ENCODE assay signal across 19 cellular contexts in genomic region chr2:207929923-207930322, GRCh38.
DNase-seq lines count a peak whose midpoint lies in the region; ATAC-seq and TF ChIP-seq lines count a peak whose summit lies in the region.
"Had no signal": no experiment of that assay in that cellular context is flagged by ENCODE, and none has a peak within 500 bp of the region (broad histone marks: within the 10 kb centered on the region; RNA-seq: fewer than 3 reads in every experiment).

No MANE protein-coding gene starts in this region.

- no peak overlapping the region for H3K4me3 ChIP-seq in liver (ENCODE audit: low read depth in 1 of 3, low read length in 3 of 3)
- H3K4me3 ChIP-seq in prostate gland = no peak overlapping the region
- no peak overlapping the region for H3K4me3 ChIP-seq in mesenchymal stem cell (ENCODE audit: insufficient read depth in 1 of 2, low read depth in 1 of 2, low read length in 2 of 2)

- ATAC-seq in HG03196 (IDR thresholded peaks at IDR 0.05; ENCODE audit: unreplicated experiment) (no peak), HG02588 (IDR thresholded peaks at IDR 0.05; ENCODE audit: unreplicated experiment) (no peak)
- ATAC-seq in activated T-helper 17 cell treated with anti-CD3 and anti-CD28 coated beads, Interleukin-2, amount 50 U/mL, for 72 hours (replicated peaks) = no peak

- H2AFZ ChIP-seq in mesenchymal stem cell (ENCODE audit: low read depth, low read length) = no peak overlapping the region

- WGBS in liver = 58% methylated on average over 3 of the region's 3 CpGs
- WGBS in prostate gland = 32% methylated on average over 3 of the region's 3 CpGs
- 95% methylated on average over 2 of the region's 3 CpGs for WGBS in mesenchymal stem cell

- no peak overlapping the region for H3K23ac ChIP-seq in mesenchymal stem cell (ENCODE audit: low read length in 2 of 2)

- H3K9me3 ChIP-seq in liver (ENCODE audit: control insufficient read depth in 4 of 4, low read length in 3 of 4) (no peaks in the 10 kb centered on the region), prostate gland (no peaks in the 10 kb centered on the region), mesenchymal stem cell (ENCODE audit: control insufficient read depth, low read length) (no peaks in the 10 kb centered on the region)
- H3K9me3 ChIP-seq: SK-N-SH had no signal

- H3K18ac ChIP-seq in mesenchymal stem cell (ENCODE audit: low read depth in 1 of 2, low read length in 2 of 2) = no peak overlapping the region

- H4K8ac ChIP-seq in mesenchymal stem cell (ENCODE audit: low read length) = no peak overlapping the region

- intact Hi-C loops in prostate gland (cut with DNase I) = no loop called here

- H3K79me1 ChIP-seq in mesenchymal stem cell (replicated peaks; ENCODE audit: low read length, poor library complexity, severe bottlenecking) = no peaks in the 10 kb centered on the region

- DNase-seq in NCI-H510A treated with DMSO at 0.1 percent for 48 hours (lab: John Stamatoyannopoulos, UW) (peak; percentile 33), NCI-H510A (lab: John Stamatoyannopoulos, UW) (no peak), prostate gland (ENCODE audit: low spot score) (peak; percentile 22), mesenchymal stem cell (no peak)
- DNase-seq: 8988T; ACHN; Calu3; MM.1S; NCI-H2029; NCI-H446 treated with DMSO at 0.1 percent for 48 hours; NK-92 treated with Interleukin-12 subunit alpha and Interleukin-12 subunit beta, amount 100 ng/mL, for 24 hours; PC-3; SK-N-SH had no signal

- no peak overlapping the region for H3K14ac ChIP-seq in mesenchymal stem cell (ENCODE audit: low read length in 2 of 2)

- H3K36me3 ChIP-seq in liver (ENCODE audit: control insufficient read depth in 4 of 4, insufficient read depth in 3 of 4, low read depth in 1 of 4, low read length in 3 of 4) = peaks cover 0 to 3% (median under 1%) of the 10 kb centered on the region in 4 donors
- no peaks in the 10 kb centered on the region for H3K36me3 ChIP-seq in prostate gland
- peaks cover 0 to 5% of the 10 kb centered on the region in 2 experiments for H3K36me3 ChIP-seq in mesenchymal stem cell (ENCODE audit: control insufficient read depth in 1 of 2, insufficient read depth in 2 of 2, low read depth in 1 of 2, low read length in 2 of 2)

- no peak for TF ChIP-seq CTCF in liver (IDR thresholded peaks at IDR 0.05; ENCODE audit: low read depth, low read length, missing input control)
- TF ChIP-seq CTCF in prostate gland (IDR thresholded peaks at IDR 0.05) = no peak

- no peak overlapping the region for H2BK15ac ChIP-seq in mesenchymal stem cell (ENCODE audit: low read depth, poor library complexity, severe bottlenecking)

- H3K4me2 ChIP-seq in mesenchymal stem cell (ENCODE audit: low read length, poor library complexity, severe bottlenecking) = no peak overlapping the region
- H3K4me2 ChIP-seq: KMS-11, SK-N-SH had no signal

- no peak overlapping the region for H4K91ac ChIP-seq in mesenchymal stem cell (ENCODE audit: low read length)

- H3K27ac Mint-ChIP-seq in activated T-helper 17 cell treated with anti-CD3 and anti-CD28 coated beads, Interleukin-2, amount 50 U/mL, for 72 hours = no peak overlapping the region
- H3K27ac Mint-ChIP-seq: IgD-negative memory B cell had no signal

- H3K4ac ChIP-seq in mesenchymal stem cell (ENCODE audit: low read depth in 1 of 2, low read length in 2 of 2) = no peak overlapping the region

- no peaks in the 10 kb centered on the region for H3K27me3 Mint-ChIP-seq in activated T-helper 17 cell treated with anti-CD3 and anti-CD28 coated beads, Interleukin-2, amount 50 U/mL, for 72 hours
- H3K27me3 Mint-ChIP-seq: IgD-negative memory B cell had no signal

- TF ChIP-seq RAD21 in liver (IDR thresholded peaks at IDR 0.05) = peak in 1 of 2 donors; percentile 19

- H3K4me1 ChIP-seq in liver (ENCODE audit: control insufficient read depth in 4 of 4, insufficient read depth in 4 of 4, low read length in 3 of 4) = peaks cover 7 to 22% (median 13%) of the 10 kb centered on the region in 4 donors
- H3K4me1 ChIP-seq in prostate gland (replicated peaks) = peaks cover 14% of the 10 kb centered on the region
- H3K4me1 ChIP-seq in mesenchymal stem cell (ENCODE audit: control insufficient read depth, insufficient read depth, low read depth, low read length) = peaks cover 2% of the 10 kb centered on the region

- H3K27me3 ChIP-seq in liver (ENCODE audit: control insufficient read depth in 4 of 4, insufficient read depth in 4 of 4, low read length in 3 of 4) = no peaks in the 10 kb centered on the region
- no peaks in the 10 kb centered on the region for H3K27me3 ChIP-seq in prostate gland (replicated peaks; ENCODE audit: insufficient read depth)
- H3K27me3 ChIP-seq in mesenchymal stem cell (ENCODE audit: control insufficient read depth in 1 of 2, insufficient read depth in 1 of 2, low read length in 2 of 2) = no peaks in the 10 kb centered on the region

- no peak overlapping the region for H2BK120ac ChIP-seq in mesenchymal stem cell (ENCODE audit: low read depth, low read length)

- peak overlapping the region in 1 of 2 donors; percentile 46 for H3K9ac ChIP-seq in liver (ENCODE audit: low read depth in 1 of 2, low read length in 2 of 2)
- no peak overlapping the region for H3K9ac ChIP-seq in mesenchymal stem cell (ENCODE audit: low read length)
- H3K9ac ChIP-seq: KMS-11, SK-N-SH had no signal

- H3K36me3 Mint-ChIP-seq in activated T-helper 17 cell treated with anti-CD3 and anti-CD28 coated beads, Interleukin-2, amount 50 U/mL, for 72 hours (ENCODE audit: low read depth) = peaks cover 38% of the 10 kb centered on the region

- H3K4me3 Mint-ChIP-seq in activated T-helper 17 cell treated with anti-CD3 and anti-CD28 coated beads, Interleukin-2, amount 50 U/mL, for 72 hours = no peak overlapping the region
- H3K4me3 Mint-ChIP-seq: IgD-negative memory B cell had no signal

- H2BK5ac ChIP-seq in mesenchymal stem cell (ENCODE audit: low read depth, low read length, poor library complexity, severe bottlenecking) = no peak overlapping the region

- H2AK5ac ChIP-seq in mesenchymal stem cell (ENCODE audit: low read length, severe bottlenecking) = no peak overlapping the region

- no peaks in the 10 kb centered on the region for H3K9me3 Mint-ChIP-seq in activated T-helper 17 cell treated with anti-CD3 and anti-CD28 coated beads, Interleukin-2, amount 50 U/mL, for 72 hours
- H3K9me3 Mint-ChIP-seq: IgD-negative memory B cell had no signal

- H2BK12ac ChIP-seq in mesenchymal stem cell (ENCODE audit: low read length in 2 of 2) = no peak overlapping the region

- no peak for TF ChIP-seq POLR2A in prostate gland (IDR thresholded peaks at IDR 0.05)

- H3K27ac ChIP-seq in liver (ENCODE audit: low read depth in 1 of 2, low read length in 2 of 2) (peak overlapping the region; percentile 39 to 64), prostate gland (peak overlapping the region; percentile 67 to 82), mesenchymal stem cell (ENCODE audit: low read length, poor library complexity, severe bottlenecking) (no peak overlapping the region)
- H3K27ac ChIP-seq: KMS-11 had no signal

- no peaks in the 10 kb centered on the region for H3K4me1 Mint-ChIP-seq in activated T-helper 17 cell treated with anti-CD3 and anti-CD28 coated beads, Interleukin-2, amount 50 U/mL, for 72 hours
- H3K4me1 Mint-ChIP-seq: IgD-negative memory B cell had no signal

TF ChIP-seq in liver, 16 proteins besides CTCF, POLR2A, EP300 and RAD21 (continues in another document):
- TF ChIP-seq, protein P1, sequence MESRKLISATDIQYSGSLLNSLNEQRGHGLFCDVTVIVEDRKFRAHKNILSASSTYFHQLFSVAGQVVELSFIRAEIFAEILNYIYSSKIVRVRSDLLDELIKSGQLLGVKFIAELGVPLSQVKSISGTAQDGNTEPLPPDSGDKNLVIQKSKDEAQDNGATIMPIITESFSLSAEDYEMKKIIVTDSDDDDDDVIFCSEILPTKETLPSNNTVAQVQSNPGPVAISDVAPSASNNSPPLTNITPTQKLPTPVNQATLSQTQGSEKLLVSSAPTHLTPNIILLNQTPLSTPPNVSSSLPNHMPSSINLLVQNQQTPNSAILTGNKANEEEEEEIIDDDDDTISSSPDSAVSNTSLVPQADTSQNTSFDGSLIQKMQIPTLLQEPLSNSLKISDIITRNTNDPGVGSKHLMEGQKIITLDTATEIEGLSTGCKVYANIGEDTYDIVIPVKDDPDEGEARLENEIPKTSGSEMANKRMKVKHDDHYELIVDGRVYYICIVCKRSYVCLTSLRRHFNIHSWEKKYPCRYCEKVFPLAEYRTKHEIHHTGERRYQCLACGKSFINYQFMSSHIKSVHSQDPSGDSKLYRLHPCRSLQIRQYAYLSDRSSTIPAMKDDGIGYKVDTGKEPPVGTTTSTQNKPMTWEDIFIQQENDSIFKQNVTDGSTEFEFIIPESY (IDR thresholded peaks at IDR 0.05) = no peak
- TF ChIP-seq GABPA (IDR thresholded peaks at IDR 0.05 in 1 of 2, conservative IDR thresholded peaks at IDR 0.05 in 1 of 2) (no peak), MAX (IDR thresholded peaks at IDR 0.05) (no peak), HNF4A (conservative IDR thresholded peaks at IDR 0.05) (peak; percentile 67 to 79), HNF4G (IDR thresholded peaks at IDR 0.05) (no peak), FOXA2 (IDR thresholded peaks at IDR 0.05) (no peak), SP1 (IDR thresholded peaks at IDR 0.05) (peak; percentile 67), TAF1 (conservative IDR thresholded peaks at IDR 0.05) (no peak), NR2F2 (IDR thresholded peaks at IDR 0.05) (no peak)

Comparison
In these comparisons a context has a peak if more than half of its experiments do, and no peak if none do; other contexts are left out.
1. DNase-seq: peak in NCI-H510A treated with DMSO at 0.1 percent for 48 hours (single experiment) and prostate gland (single experiment); none in NCI-H510A (single experiment) and mesenchymal stem cell (single experiment).